Comparison of ENCODE assay signal across 8 cellular contexts in genomic region chr3:41881233-41881821, GRCh38.
DNase-seq lines count a peak whose midpoint lies in the region; ATAC-seq, FAIRE-seq and TF ChIP-seq lines count a peak whose summit lies in the region.

No MANE protein-coding gene starts in this region.

- 52 to 58% (median 55%) methylated on average over 3 of the region's 3 CpGs for WGBS in adrenal gland, 4 donors
- WGBS in transverse colon (ENCODE audit: low coverage in 1 of 2), 2 donors, result 46 to 57% methylated on average over 3 of the region's 3 CpGs

- TF ChIP-seq POLR2A in adrenal gland (IDR thresholded peaks at IDR 0.05) (no peak), transverse colon (IDR thresholded peaks at IDR 0.05) (no peak)

- H3K4me3 Mint-ChIP-seq in activated T-helper 1 cell treated with anti-CD3 and anti-CD28 coated beads, Interleukin-12 subunit alpha, Interleukin-12 subunit beta, Interleukin-2, Interleukin-4 antibody, amounts not matched to agents 30 ng/mL and 10 ng/mL and 1 ng/mL, durations not matched to agents 14 hours and 24 hours and 36 hours, result no peak overlapping the region

- peak; percentile 43 for DNase-seq in NCI-H510A treated with DMSO at 0.1 percent for 48 hours (lab: John Stamatoyannopoulos, UW)
- no peak for DNase-seq in NCI-H510A (lab: John Stamatoyannopoulos, UW)
- DNase-seq in LoVo (ENCODE audit: low spot score), result peak; percentile 46
- DNase-seq in adrenal gland, result peak in 2 of 7 donors; percentile 20 to 23
- DNase-seq in transverse colon, result no peak
- no peak for DNase-seq in activated T-helper 1 cell treated with anti-CD3 and anti-CD28 coated beads, Interleukin-12 subunit alpha, Interleukin-12 subunit beta, Interleukin-2, Interleukin-4 antibody, amounts not matched to agents 30 ng/mL and 10 ng/mL and 1 ng/mL, durations not matched to agents 14 hours and 24 hours and 36 hours (ENCODE audit: low spot score)

- TF ChIP-seq CTCF in adrenal gland (IDR thresholded peaks at IDR 0.05), result peak; percentile 66 to 82 (median 74)
- peak; percentile 68 to 78 (median 71) for TF ChIP-seq CTCF in transverse colon (IDR thresholded peaks at IDR 0.05)

- intact Hi-C loops in adrenal gland (cut with DNase I) (loop anchor here (5.0 kb wide), 2 partner anchors 1299 to 1549 kb away; no protein-coding TSS in a partner anchor), transverse colon (cut with DNase I; ENCODE audit: low total_unique reads) (no loop called here)
- intact Hi-C loops in activated T-helper 1 cell treated with anti-CD3 and anti-CD28 coated beads, Interleukin-12 subunit alpha, Interleukin-12 subunit beta, Interleukin-2, Interleukin-4 antibody, amounts not matched to agents 30 ng/mL and 10 ng/mL and 1 ng/mL, durations not matched to agents 14 hours and 24 hours and 36 hours (cut with micrococcal nuclease), result loop anchor here (1.0 to 5.0 kb wide), 5 partner anchors 684 to 1689 kb away; partner anchors contain the start of gene CTNNB1

- H3K4me3 ChIP-seq in adrenal gland, result no peak overlapping the region
- no peak overlapping the region for H3K4me3 ChIP-seq in transverse colon

- H3K4me1 Mint-ChIP-seq in activated T-helper 1 cell treated with anti-CD3 and anti-CD28 coated beads, Interleukin-12 subunit alpha, Interleukin-12 subunit beta, Interleukin-2, Interleukin-4 antibody, amounts not matched to agents 30 ng/mL and 10 ng/mL and 1 ng/mL, durations not matched to agents 14 hours and 24 hours and 36 hours (ENCODE audit: low read depth), result no peaks in the 10 kb centered on the region

- peaks cover 1% of the 10 kb centered on the region for H3K27me3 Mint-ChIP-seq in activated T-helper 1 cell treated with anti-CD3 and anti-CD28 coated beads, Interleukin-12 subunit alpha, Interleukin-12 subunit beta, Interleukin-2, Interleukin-4 antibody, amounts not matched to agents 30 ng/mL and 10 ng/mL and 1 ng/mL, durations not matched to agents 14 hours and 24 hours and 36 hours (ENCODE audit: insufficient read depth)

- ATAC-seq in HG03571 (IDR thresholded peaks at IDR 0.05; ENCODE audit: unreplicated experiment), result no peak

- TF ChIP-seq EP300 in transverse colon (IDR thresholded peaks at IDR 0.05; ENCODE audit: low read depth), result no peak

- no peak overlapping the region for H3K27ac Mint-ChIP-seq in activated T-helper 1 cell treated with anti-CD3 and anti-CD28 coated beads, Interleukin-12 subunit alpha, Interleukin-12 subunit beta, Interleukin-2, Interleukin-4 antibody, amounts not matched to agents 30 ng/mL and 10 ng/mL and 1 ng/mL, durations not matched to agents 14 hours and 24 hours and 36 hours

- peak; percentile 99 for FAIRE-seq in islet of Langerhans (lab: Jason Lieb, UNC)

- no peak overlapping the region for H3K27ac ChIP-seq in adrenal gland
- H3K27ac ChIP-seq in transverse colon, result no peak overlapping the region

- no peaks in the 10 kb centered on the region for H3K36me3 ChIP-seq in adrenal gland (replicated peaks in 1 of 2)
- H3K36me3 ChIP-seq in transverse colon, result no peaks in the 10 kb centered on the region

- H3K4me1 ChIP-seq in adrenal gland (replicated peaks in 1 of 2) (no peaks in the 10 kb centered on the region), transverse colon (no peaks in the 10 kb centered on the region)

- H3K27me3 ChIP-seq in adrenal gland (no peaks in the 10 kb centered on the region), transverse colon (no peaks in the 10 kb centered on the region)

- in situ Hi-C loops in transverse colon (cut with MboI; ENCODE audit: low pct_ligation_motif_present in 1 of 4, low pct_unique_long_range_greater_than_20kb in 1 of 4, low sequenced_read_pairs in 3 of 4), result loop anchor here (5.0 to 25.0 kb wide), 4 partner anchors 556 to 1557 kb away; no protein-coding TSS in a partner anchor

- H3K9me3 ChIP-seq in adrenal gland (replicated peaks in 1 of 3) (peaks cover 0 to 6% (median 0%) of the 10 kb centered on the region in 3 donors), transverse colon (no peaks in the 10 kb centered on the region)

- no peaks in the 10 kb centered on the region for H3K9me3 Mint-ChIP-seq in activated T-helper 1 cell treated with anti-CD3 and anti-CD28 coated beads, Interleukin-12 subunit alpha, Interleukin-12 subunit beta, Interleukin-2, Interleukin-4 antibody, amounts not matched to agents 30 ng/mL and 10 ng/mL and 1 ng/mL, durations not matched to agents 14 hours and 24 hours and 36 hours

- no peaks in the 10 kb centered on the region for H3K36me3 Mint-ChIP-seq in activated T-helper 1 cell treated with anti-CD3 and anti-CD28 coated beads, Interleukin-12 subunit alpha, Interleukin-12 subunit beta, Interleukin-2, Interleukin-4 antibody, amounts not matched to agents 30 ng/mL and 10 ng/mL and 1 ng/mL, durations not matched to agents 14 hours and 24 hours and 36 hours (ENCODE audit: low read depth)

Comparison
In these comparisons a context has a peak if more than half of its experiments do, and no peak if none do; other contexts are left out.
1. DNase-seq: peak in NCI-H510A treated with DMSO at 0.1 percent for 48 hours (single experiment) and LoVo (single experiment); none in NCI-H510A (single experiment), transverse colon (single experiment) and activated T-helper 1 cell treated with anti-CD3 and anti-CD28 coated beads, Interleukin-12 subunit alpha, Interleukin-12 subunit beta, Interleukin-2, Interleukin-4 antibody, amounts not matched to agents 30 ng/mL and 10 ng/mL and 1 ng/mL, durations not matched to agents 14 hours and 24 hours and 36 hours (single experiment).